17 cellular contexts compared by ENCODE assay signal in genomic region chr1:59315529-59316433, GRCh38. TPM values are rescaled to one million over a fixed set of nuclear protein-coding genes. Genes with fewer than 3 reads are reported as not detected.
DNase-seq lines count a peak whose midpoint lies in the region; ATAC-seq and TF ChIP-seq lines count a peak whose summit lies in the region.
"Had no signal": no experiment of that assay in that cellular context is flagged by ENCODE, and none has a peak within 500 bp of the region (broad histone marks: within the 10 kb centered on the region; RNA-seq: fewer than 3 reads in every experiment).

No MANE protein-coding gene starts in this region.

- no peak for DNase-seq in ascending aorta (ENCODE audit: low spot score in 2 of 2)
- no peak for DNase-seq in left lung
- DNase-seq in T-helper 2 cell: no peak
- DNase-seq in Ammon's horn (ENCODE audit: low spot score): no peak
- DNase-seq in OCI-M1 (lab: John Stamatoyannopoulos, UW): no peak
- DNase-seq in A172 (ENCODE audit: low spot score): no peak
- DNase-seq: body of pancreas; C1 segment of cervical spinal cord; effector CD4-positive, alpha-beta T cell; NCI-H1417 treated with DMSO at 0.1 percent for 48 hours; NCI-H524; stimulated activated CD4-positive, alpha-beta T cell treated with anti-CD3 and anti-CD28 coated beads, Interleukin-12 subunit alpha, Interleukin-12 subunit beta, amount 100 ng/mL, for 4 hours; T-helper 9 cell had no signal

- no peak for TF ChIP-seq CTCF in ascending aorta (IDR thresholded peaks at IDR 0.05)
- TF ChIP-seq CTCF in left lung (IDR thresholded peaks at IDR 0.05): no peak

- intact Hi-C loops in ascending aorta (cut with DNase I): no loop called here
- intact Hi-C loops in left lung (cut with DNase I): no loop called here

- H3K9ac ChIP-seq in BLaER1: peak overlapping the region; percentile 2; the same call in 1 of the 2 replicates
- peak overlapping the region; percentile 27 for H3K9ac ChIP-seq in skeletal muscle satellite cell (ENCODE audit: low read depth, low read length)

- H4K20me1 ChIP-seq in BLaER1: no peaks in the 10 kb centered on the region

- H3K4me3 ChIP-seq in BLaER1: no peak overlapping the region
- H3K4me3 ChIP-seq in ascending aorta: peak overlapping the region in 1 of 2 donors; percentile 48
- H3K4me3 ChIP-seq in left lung: no peak overlapping the region
- H3K4me3 ChIP-seq in skeletal muscle satellite cell (ENCODE audit: low read length): no peak overlapping the region
- H3K4me3 ChIP-seq: body of pancreas had no signal

- H3K27me3 ChIP-seq in BLaER1 (no peaks in the 10 kb centered on the region), ascending aorta (no peaks in the 10 kb centered on the region), left lung (no peaks in the 10 kb centered on the region), skeletal muscle satellite cell (ENCODE audit: control insufficient read depth, insufficient read depth, low read length) (no peaks in the 10 kb centered on the region)
- H3K27me3 ChIP-seq: body of pancreas, neutrophil had no signal

- H3K36me3 ChIP-seq in BLaER1: no peaks in the 10 kb centered on the region
- H3K36me3 ChIP-seq in ascending aorta: no peaks in the 10 kb centered on the region
- no peaks in the 10 kb centered on the region for H3K36me3 ChIP-seq in left lung
- no peaks in the 10 kb centered on the region for H3K36me3 ChIP-seq in skeletal muscle satellite cell (ENCODE audit: insufficient read depth, low read length)
- H3K36me3 ChIP-seq: neutrophil had no signal

- H3K9me3 ChIP-seq in BLaER1 (no peaks in the 10 kb centered on the region), ascending aorta (no peaks in the 10 kb centered on the region), left lung (no peaks in the 10 kb centered on the region), skeletal muscle satellite cell (replicated peaks; ENCODE audit: low read length) (no peaks in the 10 kb centered on the region)
- H3K9me3 ChIP-seq: body of pancreas, neutrophil had no signal

- H3K27ac ChIP-seq in BLaER1 (peak overlapping the region; percentile 45), ascending aorta (peak overlapping the region; percentile 48 to 57), left lung (peak overlapping the region in 1 of 2 donors; percentile 44)
- H3K27ac ChIP-seq: body of pancreas, neutrophil, RWPE1 had no signal

- ATAC-seq in left lung: peak; percentile 10
- ATAC-seq: body of pancreas had no signal

- H3K4me1 ChIP-seq in BLaER1 (peaks cover 53% of the 10 kb centered on the region), ascending aorta (peaks cover 0 to 9% of the 10 kb centered on the region in 2 donors), left lung (peaks cover 3 to 32% of the 10 kb centered on the region in 2 donors), skeletal muscle satellite cell (ENCODE audit: control insufficient read depth, insufficient read depth, low read length) (peaks cover 24% of the 10 kb centered on the region)

- H3K4me2 ChIP-seq in BLaER1 (peak overlapping the region; percentile 77), skeletal muscle satellite cell (ENCODE audit: low read length) (peak overlapping the region; percentile 70)

RNA-seq across cellular contexts. Expression of gene FGGY, which starts 18.9 kb away (rescaled TPM):
- total RNA-seq in ascending aorta (7.0 TPM), left lung (10 to 100 TPM; 17.3 to 20.0 TPM)
- 14.2 and 14.7 TPM in 2 replicates for total RNA-seq in skeletal muscle satellite cell (2012; rRNA removed)
- 5.9 and 15.3 TPM in 2 replicates for total RNA-seq in A172 (2014; rRNA removed; shearing (Covaris generic))
